In the genomic region with DNA sequence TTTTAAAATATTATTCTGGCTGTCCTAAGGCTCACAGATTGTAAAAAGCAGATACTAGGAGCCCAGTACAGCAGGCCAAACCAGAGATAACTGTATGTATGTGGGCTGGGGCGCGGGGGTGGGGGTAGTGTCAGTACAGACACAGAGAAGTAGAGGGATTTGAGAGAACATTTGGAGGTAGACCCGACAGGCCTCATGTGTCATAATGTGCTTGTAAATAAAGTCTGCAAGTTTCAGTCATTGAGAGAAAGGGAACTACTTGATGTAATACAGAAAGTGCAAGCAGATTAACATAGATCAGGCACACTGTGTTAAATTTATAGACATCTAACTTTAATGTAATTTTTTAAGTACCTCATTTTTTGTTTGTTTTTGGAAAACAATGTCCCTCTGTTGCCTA, we compare ENCODE assay signal across 9 cellular contexts. TPM values are rescaled to one million over a fixed set of nuclear protein-coding genes. Genes with fewer than 3 reads are reported as not detected.
DNase-seq lines count a peak whose midpoint lies in the region; ATAC-seq and TF ChIP-seq lines count a peak whose summit lies in the region.
"Had no signal": no experiment of that assay in that cellular context is flagged by ENCODE, and none has a peak within 500 bp of the region (broad histone marks: within the 10 kb centered on the region; RNA-seq: fewer than 3 reads in every experiment).

No MANE protein-coding gene starts in this region.

- peaks cover 7% of the 10 kb centered on the region for H3K4me1 ChIP-seq in hepatocyte (ENCODE audit: insufficient read depth)

- no peaks in the 10 kb centered on the region for H3K9me2 ChIP-seq in hepatocyte (replicated peaks; ENCODE audit: insufficient read depth)

- peak; percentile 77 for ATAC-seq in GM18868 (IDR thresholded peaks at IDR 0.05; ENCODE audit: unreplicated experiment)
- ATAC-seq in HG02759 (IDR thresholded peaks at IDR 0.05; ENCODE audit: unreplicated experiment), result peak; percentile 75
- ATAC-seq: body of pancreas had no signal

- no peaks in the 10 kb centered on the region for H3K27me3 ChIP-seq in hepatocyte
- H3K27me3 ChIP-seq: body of pancreas had no signal

- no peak overlapping the region for H3K4me2 ChIP-seq in hepatocyte

- 69% methylated on average over 3 of the region's 3 CpGs for WGBS in hepatocyte (ENCODE audit: low lambda C conversion rate, missing lambda C conversion rate)

- no peak overlapping the region for H3K4me3 ChIP-seq in hepatocyte
- H3K4me3 ChIP-seq: body of pancreas had no signal

- TF ChIP-seq CTCF in hepatocyte (IDR thresholded peaks at IDR 0.05; ENCODE audit: poor library complexity), result no peak

- no peaks in the 10 kb centered on the region for H4K20me1 ChIP-seq in hepatocyte (ENCODE audit: insufficient read depth, poor library complexity, severe bottlenecking)

- H3K36me3 ChIP-seq in hepatocyte (replicated peaks; ENCODE audit: insufficient read depth, low read depth), result no peaks in the 10 kb centered on the region

- H3K79me2 ChIP-seq in hepatocyte, result no peaks in the 10 kb centered on the region

- no peak overlapping the region for H3K27ac ChIP-seq in hepatocyte

- H3K9me3 ChIP-seq in hepatocyte (ENCODE audit: low read depth), result no peaks in the 10 kb centered on the region
- H3K9me3 ChIP-seq: body of pancreas had no signal

- DNase-seq in OCI-M1 (lab: John Stamatoyannopoulos, UW), result peak; percentile 51
- peak; percentile 22 to 48 for DNase-seq in stimulated activated CD4-positive, alpha-beta T cell treated with anti-CD3 and anti-CD28 coated beads, Interleukin-12 subunit alpha, Interleukin-12 subunit beta, amount 100 ng/mL, for 24 hours (ENCODE audit: low read depth in 2 of 2)
- no peak for DNase-seq in EL
- DNase-seq in amniotic stem cell (lab: John Stamatoyannopoulos, UW), result no peak
- no peak for DNase-seq in hepatocyte (ENCODE audit: low spot score)
- no peak for DNase-seq in DMS 273 (lab: John Stamatoyannopoulos, UW; ENCODE audit: unreplicated experiment)

- no peak overlapping the region for H2AFZ ChIP-seq in hepatocyte

RNA-seq across cellular contexts. Expression of a gene that starts 7.4 kb away (rescaled TPM):
- total RNA-seq in hepatocyte, result 30.0 and 38.1 TPM in 2 replicates
- 19.9 and 32.0 TPM in 2 replicates for polyA plus RNA-seq in hepatocyte

RNA-seq across cellular contexts. Expression of a gene that starts 37.4 kb away (rescaled TPM):
- 14.4 and 16.8 TPM in 2 replicates for total RNA-seq in hepatocyte
- polyA plus RNA-seq in hepatocyte, result 56.8 and 72.2 TPM in 2 replicates

Comparison
In these comparisons a context has a peak if more than half of its experiments do, and no peak if none do; other contexts are left out.
1. DNase-seq: peak in OCI-M1 (single experiment) and stimulated activated CD4-positive, alpha-beta T cell treated with anti-CD3 and anti-CD28 coated beads, Interleukin-12 subunit alpha, Interleukin-12 subunit beta, amount 100 ng/mL, for 24 hours (2 of 2); none in EL (single experiment), amniotic stem cell (single experiment), hepatocyte (single experiment) and DMS 273 (single experiment).